In the genomic region with DNA sequence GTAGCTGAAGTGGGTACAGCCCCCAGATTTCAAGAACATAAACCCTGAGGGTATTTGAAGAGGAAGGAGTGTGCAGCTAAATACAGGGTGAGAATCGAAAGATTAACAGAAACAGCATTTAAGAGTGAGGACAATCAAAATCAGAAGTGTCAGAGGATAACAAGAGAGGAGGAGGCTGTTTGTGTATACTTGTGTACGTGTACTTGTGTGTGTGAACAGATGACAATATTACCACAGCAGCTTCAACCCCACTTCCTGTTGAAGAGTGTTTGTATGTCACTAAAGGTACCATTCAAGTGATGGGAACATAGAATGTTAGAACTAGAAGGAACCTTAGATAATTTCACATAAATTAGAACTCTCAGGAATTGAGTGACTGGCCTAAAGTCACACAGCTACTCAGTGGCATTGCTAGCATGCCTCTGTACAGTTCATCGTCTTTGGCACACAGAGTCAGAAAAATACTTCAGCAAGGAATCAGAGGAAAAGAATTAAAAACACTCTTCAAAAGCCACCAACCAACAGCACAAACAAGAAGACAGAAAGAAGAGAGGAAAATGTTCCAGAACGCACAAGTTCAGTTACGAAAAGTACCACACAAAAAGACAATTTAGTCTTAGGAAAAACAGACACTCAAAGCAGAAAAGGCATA, we compare ENCODE assay signal across 17 cellular contexts.
DNase-seq lines count a peak whose midpoint lies in the region; ATAC-seq, FAIRE-seq and TF ChIP-seq lines count a peak whose summit lies in the region.
"Had no signal": no experiment of that assay in that cellular context is flagged by ENCODE, and none has a peak within 500 bp of the region (broad histone marks: within the 10 kb centered on the region; RNA-seq: fewer than 3 reads in every experiment).

No MANE protein-coding gene starts in this region.

- no peaks in the 10 kb centered on the region for H3K4me1 Mint-ChIP-seq in H9

- H4K8ac ChIP-seq in H9 (replicated peaks; ENCODE audit: insufficient read length, low read depth, low read length) = no peak overlapping the region

- no peak for FAIRE-seq in GM12878 (lab: Jason Lieb, UNC)
- FAIRE-seq: G401.6, TTC549 had no signal

- H3K4me3 Mint-ChIP-seq in H9 = no peak overlapping the region
- H3K4me3 Mint-ChIP-seq: CD8-positive, alpha-beta T cell; natural killer cell had no signal

- in situ Hi-C loops in GM12878 (cut with MboI) = no loop called here

- no peak overlapping the region for H2BK12ac ChIP-seq in H9 (ENCODE audit: insufficient read length, low read depth, low read length)

- H3K4me1 ChIP-seq in GM12878 (ENCODE audit: control insufficient read depth, insufficient read depth, low read length) (peaks cover 20% of the 10 kb centered on the region), H9 (ENCODE audit: insufficient read depth, low read length) (no peaks in the 10 kb centered on the region)
- H3K4me1 ChIP-seq: colonic mucosa, thyroid gland had no signal

- CTCF ChIA-PET in GM12878 (lab: Yijun Ruan, JAX) = interaction anchor here (0.9 to 1.3 kb wide), 2 partner anchors 20 to 31 kb away, joined by 3 read pairs; no protein-coding TSS in a partner anchor

- peaks cover 35 to 39% of the 10 kb centered on the region in 2 experiments for H3K9me3 Mint-ChIP-seq in H9

- no peak overlapping the region for H3K4me2 ChIP-seq in GM12878 (ENCODE audit: control insufficient read depth, insufficient read depth)
- no peak overlapping the region for H3K4me2 ChIP-seq in H9 (ENCODE audit: insufficient read depth, insufficient read length, low read length)

- H3K27ac ChIP-seq in GM12878 (ENCODE audit: control insufficient read depth, insufficient read depth) = peak overlapping the region; percentile 35; the same call in 1 of the 2 replicates
- no peak overlapping the region for H3K27ac ChIP-seq in H9 (ENCODE audit: insufficient read length, low read depth, low read length)
- H3K27ac ChIP-seq: colonic mucosa, thyroid gland had no signal

- no peak overlapping the region for H2BK20ac ChIP-seq in H9 (ENCODE audit: low read depth, low read length, poor library complexity, severe bottlenecking)

- no peaks in the 10 kb centered on the region for H3K79me2 ChIP-seq in GM12878 (ENCODE audit: control insufficient read depth, insufficient read depth, low read length)
- no peaks in the 10 kb centered on the region for H3K79me2 ChIP-seq in H9 (ENCODE audit: insufficient read depth, low read length)

- no peaks in the 10 kb centered on the region for H3K79me1 ChIP-seq in H9 (ENCODE audit: insufficient read depth, low read depth, low read length, poor library complexity, severe bottlenecking)

- 76% methylated on average over 5 of the region's 5 CpGs for WGBS in GM12878 (ENCODE audit: insufficient coverage, insufficient replicate concordance, low lambda C conversion rate, missing lambda C conversion rate)
- WGBS in H9 (ENCODE audit: extremely low coverage, insufficient read length, low lambda C conversion rate) = no CpG with 5 or more reads among the region's 5 CpGs

- H3K14ac ChIP-seq in H9 (ENCODE audit: insufficient read depth, low read length) = no peak overlapping the region

- H3K36me3 ChIP-seq in GM12878 (ENCODE audit: control insufficient read depth in 2 of 2, insufficient read depth in 2 of 2, low read length in 1 of 2) = no peaks in the 10 kb centered on the region
- H3K36me3 ChIP-seq: colonic mucosa, thyroid gland had no signal

- no peak for TF ChIP-seq RAD21 in GM12878 (IDR thresholded peaks at IDR 0.05; ENCODE audit: insufficient read depth, low read depth, low read length)

- TF ChIP-seq POLR2A in GM12878 (IDR thresholded peaks at IDR 0.05; ENCODE audit: low read depth, low read length) = no peak

- POLR2A ChIA-PET in GM12878 (lab: Charles Lee) = no interaction called here

- H4K5ac ChIP-seq in H9 (ENCODE audit: insufficient read length, low read depth, low read length) = no peak overlapping the region

- no peaks in the 10 kb centered on the region for H3K27me3 ChIP-seq in GM12878 (replicated peaks in 1 of 2; ENCODE audit: control insufficient read depth in 2 of 2, insufficient read depth in 2 of 2, low read length in 1 of 2)
- H3K27me3 ChIP-seq in H9 (ENCODE audit: insufficient read depth, low read length) = no peaks in the 10 kb centered on the region
- H3K27me3 ChIP-seq: colonic mucosa, thyroid gland had no signal

- no peak overlapping the region for H3K4ac ChIP-seq in H9 (ENCODE audit: low read depth, low read length)

- no peak overlapping the region for H2BK120ac ChIP-seq in H9 (ENCODE audit: low read depth, low read length, poor library complexity, severe bottlenecking)

- H3T11ph ChIP-seq in H9 (ENCODE audit: low read length) = no peak overlapping the region

- BruUV-seq in GM12878 (replicated peaks; lab: Mats Ljungman, UMichigan) = no TSS peak

- no peak overlapping the region for H3K4me3 ChIP-seq in GM12878
- H3K4me3 ChIP-seq: colonic mucosa, thyroid gland had no signal

- no peak for ATAC-seq in GM12878
- ATAC-seq in HG02642 (IDR thresholded peaks at IDR 0.05; ENCODE audit: poor library complexity, unreplicated experiment) = no peak
- ATAC-seq: CD8-positive, alpha-beta T cell; left ventricle myocardium superior; natural killer cell had no signal

- SMC1A ChIA-PET in GM12878 (lab: Charles Lee; ENCODE audit: uncharacterized antibody, unreplicated experiment) = no interaction called here

- RAD21 ChIA-PET in GM12878 (lab: Charles Lee; ENCODE audit: unreplicated experiment) = no interaction called here

- no peak overlapping the region for H3K18ac ChIP-seq in H9 (ENCODE audit: insufficient read length, low read depth, low read length)

- no peak overlapping the region for H3K27ac Mint-ChIP-seq in H9
- H3K27ac Mint-ChIP-seq: CD8-positive, alpha-beta T cell; natural killer cell had no signal

- H3K36me3 Mint-ChIP-seq in H9 (ENCODE audit: insufficient read depth in 1 of 3, low read depth in 3 of 3) = peaks cover 8 to 28% (median 10%) of the 10 kb centered on the region in 3 experiments
- H3K36me3 Mint-ChIP-seq: CD8-positive, alpha-beta T cell had no signal

- no peak overlapping the region for H4K91ac ChIP-seq in H9 (ENCODE audit: insufficient read length, low read depth, low read length)

- H2AK5ac ChIP-seq in H9 (ENCODE audit: insufficient read length, low read length) = no peak overlapping the region

- H2BK5ac ChIP-seq in H9 (ENCODE audit: insufficient read length, low read length) = no peak overlapping the region

- H3K56ac ChIP-seq in H9 (ENCODE audit: insufficient read length, low read depth, low read length) = no peak overlapping the region

- H3K23me2 ChIP-seq in H9 (ENCODE audit: insufficient read length, low read depth, low read length, poor library complexity, severe bottlenecking) = no peaks in the 10 kb centered on the region

- peak overlapping the region; percentile 21; the same call in 1 of the 2 replicates for H2AFZ ChIP-seq in GM12878 (ENCODE audit: control insufficient read depth, low read depth, low read length)
- H2AFZ ChIP-seq in H9 (ENCODE audit: low read length) = no peak overlapping the region

- H4K20me1 ChIP-seq in GM12878 (ENCODE audit: control insufficient read depth, insufficient read depth) (no peaks in the 10 kb centered on the region), H9 (ENCODE audit: control insufficient read depth, insufficient read depth, insufficient read length) (no peaks in the 10 kb centered on the region)

- DNase-seq in DMS53 (lab: John Stamatoyannopoulos, UW) (peak; percentile 64), HS-27A (ENCODE audit: low read depth) (peak; percentile 49), GM12878 (ENCODE audit: low read depth, low spot score) (no peak), non-pigmented ciliary epithelial cell (ENCODE audit: low read depth) (peak; percentile 48), NCI-H510A treated with DMSO at 0.1 percent for 48 hours (lab: John Stamatoyannopoulos, UW) (no peak), activated gamma-delta T cell (lab: John Stamatoyannopoulos, UW) (no peak), H9 (no peak)
- DNase-seq: activated naive CD4-positive, alpha-beta T cell treated with Interleukin-2 at 50 U/mL for 16 hours; CD8-positive, alpha-beta T cell; colonic mucosa; left ventricle myocardium superior; natural killer cell; NCI-H2227 treated with DMSO at 0.1 percent for 48 hours; thyroid gland had no signal

- no peak for TF ChIP-seq EP300 in GM12878 (IDR thresholded peaks at IDR 0.05; ENCODE audit: borderline replicate concordance in 1 of 2, control insufficient read depth in 1 of 2, low read depth in 2 of 2, low read length in 2 of 2)

- H3K9me3 ChIP-seq in GM12878 (replicated peaks; ENCODE audit: control insufficient read depth, insufficient read depth, low read length) = peaks cover 5% of the 10 kb centered on the region; the same call in 2 of the 3 replicates
- peaks cover 7% of the 10 kb centered on the region for H3K9me3 ChIP-seq in H9 (ENCODE audit: control insufficient read depth, low read depth, low read length)
- H3K9me3 ChIP-seq: colonic mucosa, thyroid gland had no signal

- intact Hi-C loops in GM12878 (cut with micrococcal nuclease; ENCODE audit: unreplicated experiment) = no loop called here

- H3K27me3 Mint-ChIP-seq in H9 (ENCODE audit: low read depth) = peaks cover 4% of the 10 kb centered on the region

- TF ChIP-seq CTCF in GM12878 (IDR thresholded peaks at IDR 0.05 in 2 of 3, conservative IDR thresholded peaks at IDR 0.05 in 1 of 3; ENCODE audit: control insufficient read depth in 2 of 3, extremely low read depth in 1 of 3, insufficient read depth in 1 of 3, low read depth in 3 of 3, low read length in 3 of 3) (no peak), H9 (conservative IDR thresholded peaks at IDR 0.05) (no peak)

- no peak overlapping the region for H2BK15ac ChIP-seq in H9 (ENCODE audit: low read depth, low read length)

- no peak overlapping the region for H3K9ac ChIP-seq in GM12878 (ENCODE audit: control insufficient read depth, insufficient read depth, low read length)
- no peak overlapping the region for H3K9ac ChIP-seq in H9 (ENCODE audit: extremely low read depth, insufficient read length, low read length)

- no peak overlapping the region for H3K23ac ChIP-seq in H9 (ENCODE audit: insufficient read length, low read depth, low read length)

Comparison
In these comparisons a context has a peak if more than half of its experiments do, and no peak if none do; other contexts are left out.
1. DNase-seq: peak in DMS53 (single experiment), HS-27A (single experiment) and non-pigmented ciliary epithelial cell (single experiment); none in GM12878 (single experiment), NCI-H510A treated with DMSO at 0.1 percent for 48 hours (single experiment), activated gamma-delta T cell (single experiment) and H9 (single experiment).